Comparison of ENCODE assay signal across 1 cellular context in the genomic region with DNA sequence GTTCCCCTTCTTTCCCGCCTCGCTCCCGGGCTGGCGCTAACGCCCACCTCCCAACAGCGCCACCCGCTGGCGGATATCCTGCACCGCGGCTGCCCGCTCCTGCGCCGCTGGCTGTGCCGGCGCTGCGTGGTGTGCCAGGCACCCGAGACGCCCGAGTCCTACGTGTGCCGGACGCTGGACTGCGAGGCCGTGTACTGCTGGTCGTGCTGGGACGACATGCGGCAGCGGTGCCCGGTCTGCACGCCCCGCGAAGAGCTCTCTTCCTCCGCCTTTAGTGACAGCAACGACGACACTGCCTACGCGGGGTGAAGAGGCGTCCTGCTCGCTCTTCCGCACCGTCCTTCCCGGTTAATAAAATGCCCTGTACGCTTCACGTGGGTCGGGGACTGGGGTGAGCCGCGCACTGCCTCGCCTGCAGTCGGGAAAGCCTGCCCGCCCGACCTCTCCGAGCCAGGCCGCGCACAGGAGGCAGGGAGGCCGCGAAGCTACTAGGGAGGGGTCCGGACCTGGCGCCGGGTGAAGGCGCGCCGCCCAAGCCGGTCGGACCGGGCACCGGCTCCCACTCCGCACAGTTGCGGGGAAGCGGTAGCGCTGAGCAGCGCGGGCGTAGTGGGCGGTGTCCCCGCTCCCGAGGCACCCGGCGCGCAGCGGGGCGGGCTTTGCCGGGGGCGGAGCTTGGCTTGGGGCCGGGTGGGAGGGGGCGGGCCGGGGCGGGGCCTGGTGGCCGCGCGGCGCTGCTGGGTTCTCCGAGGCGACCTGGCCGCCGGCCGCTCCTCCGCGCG.
TF ChIP-seq lines count a peak whose summit lies in the region.

A gene with protein sequence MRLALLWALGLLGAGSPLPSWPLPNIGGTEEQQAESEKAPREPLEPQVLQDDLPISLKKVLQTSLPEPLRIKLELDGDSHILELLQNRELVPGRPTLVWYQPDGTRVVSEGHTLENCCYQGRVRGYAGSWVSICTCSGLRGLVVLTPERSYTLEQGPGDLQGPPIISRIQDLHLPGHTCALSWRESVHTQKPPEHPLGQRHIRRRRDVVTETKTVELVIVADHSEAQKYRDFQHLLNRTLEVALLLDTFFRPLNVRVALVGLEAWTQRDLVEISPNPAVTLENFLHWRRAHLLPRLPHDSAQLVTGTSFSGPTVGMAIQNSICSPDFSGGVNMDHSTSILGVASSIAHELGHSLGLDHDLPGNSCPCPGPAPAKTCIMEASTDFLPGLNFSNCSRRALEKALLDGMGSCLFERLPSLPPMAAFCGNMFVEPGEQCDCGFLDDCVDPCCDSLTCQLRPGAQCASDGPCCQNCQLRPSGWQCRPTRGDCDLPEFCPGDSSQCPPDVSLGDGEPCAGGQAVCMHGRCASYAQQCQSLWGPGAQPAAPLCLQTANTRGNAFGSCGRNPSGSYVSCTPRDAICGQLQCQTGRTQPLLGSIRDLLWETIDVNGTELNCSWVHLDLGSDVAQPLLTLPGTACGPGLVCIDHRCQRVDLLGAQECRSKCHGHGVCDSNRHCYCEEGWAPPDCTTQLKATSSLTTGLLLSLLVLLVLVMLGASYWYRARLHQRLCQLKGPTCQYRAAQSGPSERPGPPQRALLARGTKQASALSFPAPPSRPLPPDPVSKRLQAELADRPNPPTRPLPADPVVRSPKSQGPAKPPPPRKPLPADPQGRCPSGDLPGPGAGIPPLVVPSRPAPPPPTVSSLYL (plus strand): TSS at position 757 of the 782 bp plus-strand sequence. CDS start 71 bp downstream, outside the sequence.

TF ChIP-seq in K562, 482 proteins besides CTCF, POLR2A, EP300 and RAD21 (continued from another document and continues in another):
- TF ChIP-seq, protein P1, sequence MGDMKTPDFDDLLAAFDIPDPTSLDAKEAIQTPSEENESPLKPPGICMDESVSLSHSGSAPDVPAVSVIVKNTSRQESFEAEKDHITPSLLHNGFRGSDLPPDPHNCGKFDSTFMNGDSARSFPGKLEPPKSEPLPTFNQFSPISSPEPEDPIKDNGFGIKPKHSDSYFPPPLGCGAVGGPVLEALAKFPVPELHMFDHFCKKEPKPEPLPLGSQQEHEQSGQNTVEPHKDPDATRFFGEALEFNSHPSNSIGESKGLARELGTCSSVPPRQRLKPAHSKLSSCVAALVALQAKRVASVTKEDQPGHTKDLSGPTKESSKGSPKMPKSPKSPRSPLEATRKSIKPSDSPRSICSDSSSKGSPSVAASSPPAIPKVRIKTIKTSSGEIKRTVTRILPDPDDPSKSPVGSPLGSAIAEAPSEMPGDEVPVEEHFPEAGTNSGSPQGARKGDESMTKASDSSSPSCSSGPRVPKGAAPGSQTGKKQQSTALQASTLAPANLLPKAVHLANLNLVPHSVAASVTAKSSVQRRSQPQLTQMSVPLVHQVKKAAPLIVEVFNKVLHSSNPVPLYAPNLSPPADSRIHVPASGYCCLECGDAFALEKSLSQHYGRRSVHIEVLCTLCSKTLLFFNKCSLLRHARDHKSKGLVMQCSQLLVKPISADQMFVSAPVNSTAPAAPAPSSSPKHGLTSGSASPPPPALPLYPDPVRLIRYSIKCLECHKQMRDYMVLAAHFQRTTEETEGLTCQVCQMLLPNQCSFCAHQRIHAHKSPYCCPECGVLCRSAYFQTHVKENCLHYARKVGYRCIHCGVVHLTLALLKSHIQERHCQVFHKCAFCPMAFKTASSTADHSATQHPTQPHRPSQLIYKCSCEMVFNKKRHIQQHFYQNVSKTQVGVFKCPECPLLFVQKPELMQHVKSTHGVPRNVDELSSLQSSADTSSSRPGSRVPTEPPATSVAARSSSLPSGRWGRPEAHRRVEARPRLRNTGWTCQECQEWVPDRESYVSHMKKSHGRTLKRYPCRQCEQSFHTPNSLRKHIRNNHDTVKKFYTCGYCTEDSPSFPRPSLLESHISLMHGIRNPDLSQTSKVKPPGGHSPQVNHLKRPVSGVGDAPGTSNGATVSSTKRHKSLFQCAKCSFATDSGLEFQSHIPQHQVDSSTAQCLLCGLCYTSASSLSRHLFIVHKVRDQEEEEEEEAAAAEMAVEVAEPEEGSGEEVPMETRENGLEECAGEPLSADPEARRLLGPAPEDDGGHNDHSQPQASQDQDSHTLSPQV (IDR thresholded peaks at IDR 0.05), result no peak; the same call in none of the 2 replicates
- TF ChIP-seq KDM4B (IDR thresholded peaks at IDR 0.05; ENCODE audit: borderline replicate concordance in 2 of 2, low read depth in 1 of 2), result peak in 1 of 2 experiments; percentile 16; a peak in 1 of 4 replicates
- TF ChIP-seq ZNF785 (CRISPR knock-in tag; IDR thresholded peaks at IDR 0.05), result no peak
- no peak for TF ChIP-seq CCAR2 (IDR thresholded peaks at IDR 0.05; ENCODE audit: low read depth, low read length)
- TF ChIP-seq CBX3 (IDR thresholded peaks at IDR 0.05; ENCODE audit: borderline replicate concordance in 1 of 2, low read length in 2 of 2), result 0 out of 3 replicates have a peak, but pooled peaks of 1 of the 2 experiments have one; percentile 51
- TF ChIP-seq ELF4 (CRISPR knock-in tag; IDR thresholded peaks at IDR 0.05), result no peak
- TF ChIP-seq, protein P2, sequence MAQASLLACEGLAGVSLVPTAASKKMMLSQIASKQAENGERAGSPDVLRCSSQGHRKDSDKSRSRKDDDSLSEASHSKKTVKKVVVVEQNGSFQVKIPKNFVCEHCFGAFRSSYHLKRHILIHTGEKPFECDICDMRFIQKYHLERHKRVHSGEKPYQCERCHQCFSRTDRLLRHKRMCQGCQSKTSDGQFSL (CRISPR knock-in tag; IDR thresholded peaks at IDR 0.05), result 0 out of 2 replicates have a peak, but pooled peaks have one; percentile 60
- TF ChIP-seq, protein P2 (tag; IDR thresholded peaks at IDR 0.05), result no peak
- TF ChIP-seq ZNF561 (CRISPR knock-in tag; conservative IDR thresholded peaks at IDR 0.05), result no peak
- TF ChIP-seq KAT7 (CRISPR knock-in tag; IDR thresholded peaks at IDR 0.05; ENCODE audit: borderline replicate concordance), result peak; percentile 70; the same call in 1 of the 2 replicates
- TF ChIP-seq ATF1 (CRISPR knock-in tag; IDR thresholded peaks at IDR 0.05), result no peak
- peak; percentile 81 for TF ChIP-seq ATF1 (tag; IDR thresholded peaks at IDR 0.05)
- peak; percentile 54 for TF ChIP-seq CHD1 (IDR thresholded peaks at IDR 0.05; ENCODE audit: low read length)
- TF ChIP-seq, protein P3, sequence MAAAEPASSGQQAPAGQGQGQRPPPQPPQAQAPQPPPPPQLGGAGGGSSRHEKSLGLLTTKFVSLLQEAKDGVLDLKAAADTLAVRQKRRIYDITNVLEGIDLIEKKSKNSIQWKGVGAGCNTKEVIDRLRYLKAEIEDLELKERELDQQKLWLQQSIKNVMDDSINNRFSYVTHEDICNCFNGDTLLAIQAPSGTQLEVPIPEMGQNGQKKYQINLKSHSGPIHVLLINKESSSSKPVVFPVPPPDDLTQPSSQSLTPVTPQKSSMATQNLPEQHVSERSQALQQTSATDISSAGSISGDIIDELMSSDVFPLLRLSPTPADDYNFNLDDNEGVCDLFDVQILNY (CRISPR knock-in tag; IDR thresholded peaks at IDR 0.05), result peak; percentile 2; the same call in 1 of the 2 replicates
- no peak for TF ChIP-seq ZKSCAN8 (CRISPR knock-in tag; IDR thresholded peaks at IDR 0.05)
- TF ChIP-seq DMBX1 (CRISPR knock-in tag; IDR thresholded peaks at IDR 0.05; ENCODE audit: borderline replicate concordance), result 0 out of 2 replicates have a peak, but pooled peaks have one; percentile 2
- peak; percentile 83 for TF ChIP-seq RBFOX2 (IDR thresholded peaks at IDR 0.05; ENCODE audit: low read depth, low read length)
- no peak for TF ChIP-seq XRCC4 (IDR thresholded peaks at IDR 0.05; ENCODE audit: extremely low read depth, insufficient read depth, insufficient read length)
- peak; percentile 99 for TF ChIP-seq KLF13 (tag; IDR thresholded peaks at IDR 0.05; ENCODE audit: borderline replicate concordance, low read depth)
- peak; percentile 51 for TF ChIP-seq ZFX (CRISPR knock-in tag; IDR thresholded peaks at IDR 0.05)
- TF ChIP-seq KLF10 (CRISPR knock-in tag; IDR thresholded peaks at IDR 0.05), result no peak
- no peak for TF ChIP-seq BRD4 (IDR thresholded peaks at IDR 0.05)
- no peak; the same call in 1 of the 2 replicates for TF ChIP-seq TOE1 (IDR thresholded peaks at IDR 0.05; ENCODE audit: borderline replicate concordance)
- TF ChIP-seq TOE1 (CRISPR knock-in tag; IDR thresholded peaks at IDR 0.05; ENCODE audit: borderline replicate concordance, low read depth), result no peak
- TF ChIP-seq NCOR1 (IDR thresholded peaks at IDR 0.05), result no peak
- TF ChIP-seq NUFIP1 (IDR thresholded peaks at IDR 0.05; ENCODE audit: partially characterized antibody), result no peak
- peak; percentile 44 for TF ChIP-seq RBM22 (IDR thresholded peaks at IDR 0.05; ENCODE audit: low read depth, low read length, poor library complexity, severe bottlenecking)
- peak in 1 of 2 experiments; percentile 63; a peak in 1 of 4 replicates for TF ChIP-seq SIN3A (IDR thresholded peaks at IDR 0.05; ENCODE audit: borderline replicate concordance in 2 of 2, control insufficient read depth in 1 of 2, low read depth in 2 of 2, low read length in 2 of 2)
- no peak for TF ChIP-seq KLF6 (CRISPR knock-in tag; IDR thresholded peaks at IDR 0.05; ENCODE audit: borderline replicate concordance)
- no peak for TF ChIP-seq ZNF239 (CRISPR knock-in tag; IDR thresholded peaks at IDR 0.05)
- TF ChIP-seq MIER1 (IDR thresholded peaks at IDR 0.05; ENCODE audit: low read depth), result no peak; the same call in 1 of the 2 replicates
- peak; percentile 36; the same call in 1 of the 2 replicates for TF ChIP-seq ARID1B (IDR thresholded peaks at IDR 0.05)
- TF ChIP-seq, protein P4, sequence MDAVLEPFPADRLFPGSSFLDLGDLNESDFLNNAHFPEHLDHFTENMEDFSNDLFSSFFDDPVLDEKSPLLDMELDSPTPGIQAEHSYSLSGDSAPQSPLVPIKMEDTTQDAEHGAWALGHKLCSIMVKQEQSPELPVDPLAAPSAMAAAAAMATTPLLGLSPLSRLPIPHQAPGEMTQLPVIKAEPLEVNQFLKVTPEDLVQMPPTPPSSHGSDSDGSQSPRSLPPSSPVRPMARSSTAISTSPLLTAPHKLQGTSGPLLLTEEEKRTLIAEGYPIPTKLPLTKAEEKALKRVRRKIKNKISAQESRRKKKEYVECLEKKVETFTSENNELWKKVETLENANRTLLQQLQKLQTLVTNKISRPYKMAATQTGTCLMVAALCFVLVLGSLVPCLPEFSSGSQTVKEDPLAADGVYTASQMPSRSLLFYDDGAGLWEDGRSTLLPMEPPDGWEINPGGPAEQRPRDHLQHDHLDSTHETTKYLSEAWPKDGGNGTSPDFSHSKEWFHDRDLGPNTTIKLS (IDR thresholded peaks at IDR 0.05; ENCODE audit: borderline replicate concordance, low read depth), result peak; percentile 25; the same call in 1 of the 2 replicates
- TF ChIP-seq ZNF780A (CRISPR knock-in tag; IDR thresholded peaks at IDR 0.05), result no peak
- TF ChIP-seq, protein P5, sequence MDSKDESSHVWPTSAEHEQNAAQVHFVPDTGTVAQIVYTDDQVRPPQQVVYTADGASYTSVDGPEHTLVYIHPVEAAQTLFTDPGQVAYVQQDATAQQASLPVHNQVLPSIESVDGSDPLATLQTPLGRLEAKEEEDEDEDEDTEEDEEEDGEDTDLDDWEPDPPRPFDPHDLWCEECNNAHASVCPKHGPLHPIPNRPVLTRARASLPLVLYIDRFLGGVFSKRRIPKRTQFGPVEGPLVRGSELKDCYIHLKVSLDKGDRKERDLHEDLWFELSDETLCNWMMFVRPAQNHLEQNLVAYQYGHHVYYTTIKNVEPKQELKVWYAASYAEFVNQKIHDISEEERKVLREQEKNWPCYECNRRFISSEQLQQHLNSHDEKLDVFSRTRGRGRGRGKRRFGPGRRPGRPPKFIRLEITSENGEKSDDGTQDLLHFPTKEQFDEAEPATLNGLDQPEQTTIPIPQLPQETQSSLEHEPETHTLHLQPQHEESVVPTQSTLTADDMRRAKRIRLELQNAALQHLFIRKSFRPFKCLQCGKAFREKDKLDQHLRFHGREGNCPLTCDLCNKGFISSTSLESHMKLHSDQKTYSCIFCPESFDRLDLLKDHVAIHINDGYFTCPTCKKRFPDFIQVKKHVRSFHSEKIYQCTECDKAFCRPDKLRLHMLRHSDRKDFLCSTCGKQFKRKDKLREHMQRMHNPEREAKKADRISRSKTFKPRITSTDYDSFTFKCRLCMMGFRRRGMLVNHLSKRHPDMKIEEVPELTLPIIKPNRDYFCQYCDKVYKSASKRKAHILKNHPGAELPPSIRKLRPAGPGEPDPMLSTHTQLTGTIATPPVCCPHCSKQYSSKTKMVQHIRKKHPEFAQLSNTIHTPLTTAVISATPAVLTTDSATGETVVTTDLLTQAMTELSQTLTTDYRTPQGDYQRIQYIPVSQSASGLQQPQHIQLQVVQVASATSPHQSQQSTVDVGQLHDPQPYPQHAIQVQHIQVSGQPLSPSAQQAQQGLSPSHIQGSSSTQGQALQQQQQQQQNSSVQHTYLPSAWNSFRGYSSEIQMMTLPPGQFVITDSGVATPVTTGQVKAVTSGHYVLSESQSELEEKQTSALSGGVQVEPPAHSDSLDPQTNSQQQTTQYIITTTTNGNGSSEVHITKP (IDR thresholded peaks at IDR 0.05; ENCODE audit: partially characterized antibody), result peak; percentile 38
- no peak for TF ChIP-seq SLC30A9 (CRISPR knock-in tag; IDR thresholded peaks at IDR 0.05)
- 0 out of 2 replicates have a peak, but pooled peaks have one; percentile 47 for TF ChIP-seq ZNF41 (CRISPR knock-in tag; conservative IDR thresholded peaks at IDR 0.05)
- no peak for TF ChIP-seq HNRNPK (IDR thresholded peaks at IDR 0.05; ENCODE audit: low read depth, low read length, poor library complexity, severe bottlenecking)
- TF ChIP-seq, protein P6, sequence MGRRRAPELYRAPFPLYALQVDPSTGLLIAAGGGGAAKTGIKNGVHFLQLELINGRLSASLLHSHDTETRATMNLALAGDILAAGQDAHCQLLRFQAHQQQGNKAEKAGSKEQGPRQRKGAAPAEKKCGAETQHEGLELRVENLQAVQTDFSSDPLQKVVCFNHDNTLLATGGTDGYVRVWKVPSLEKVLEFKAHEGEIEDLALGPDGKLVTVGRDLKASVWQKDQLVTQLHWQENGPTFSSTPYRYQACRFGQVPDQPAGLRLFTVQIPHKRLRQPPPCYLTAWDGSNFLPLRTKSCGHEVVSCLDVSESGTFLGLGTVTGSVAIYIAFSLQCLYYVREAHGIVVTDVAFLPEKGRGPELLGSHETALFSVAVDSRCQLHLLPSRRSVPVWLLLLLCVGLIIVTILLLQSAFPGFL (CRISPR knock-in tag; IDR thresholded peaks at IDR 0.05), result no peak
- no peak for TF ChIP-seq NEUROD1 (IDR thresholded peaks at IDR 0.05; ENCODE audit: borderline replicate concordance, low read depth, low read length, partially characterized antibody)
- TF ChIP-seq E2F3 (CRISPR knock-in tag; IDR thresholded peaks at IDR 0.05), result peak; percentile 92; the same call in 1 of the 2 replicates
- peak; percentile 66; the same call in 1 of the 2 replicates for TF ChIP-seq CBFB (CRISPR knock-in tag; IDR thresholded peaks at IDR 0.05)
- TF ChIP-seq, protein P7, sequence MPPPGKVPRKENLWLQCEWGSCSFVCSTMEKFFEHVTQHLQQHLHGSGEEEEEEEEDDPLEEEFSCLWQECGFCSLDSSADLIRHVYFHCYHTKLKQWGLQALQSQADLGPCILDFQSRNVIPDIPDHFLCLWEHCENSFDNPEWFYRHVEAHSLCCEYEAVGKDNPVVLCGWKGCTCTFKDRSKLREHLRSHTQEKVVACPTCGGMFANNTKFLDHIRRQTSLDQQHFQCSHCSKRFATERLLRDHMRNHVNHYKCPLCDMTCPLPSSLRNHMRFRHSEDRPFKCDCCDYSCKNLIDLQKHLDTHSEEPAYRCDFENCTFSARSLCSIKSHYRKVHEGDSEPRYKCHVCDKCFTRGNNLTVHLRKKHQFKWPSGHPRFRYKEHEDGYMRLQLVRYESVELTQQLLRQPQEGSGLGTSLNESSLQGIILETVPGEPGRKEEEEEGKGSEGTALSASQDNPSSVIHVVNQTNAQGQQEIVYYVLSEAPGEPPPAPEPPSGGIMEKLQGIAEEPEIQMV (tag; conservative IDR thresholded peaks at IDR 0.05; ENCODE audit: low read depth), result no peak
- no peak for TF ChIP-seq NR2C2 (CRISPR knock-in tag; IDR thresholded peaks at IDR 0.05)
- peak; percentile 49; the same call in 1 of the 2 replicates for TF ChIP-seq NR2C2 (tag; IDR thresholded peaks at IDR 0.05)
